8 cellular contexts compared by ENCODE assay signal in the genomic region with DNA sequence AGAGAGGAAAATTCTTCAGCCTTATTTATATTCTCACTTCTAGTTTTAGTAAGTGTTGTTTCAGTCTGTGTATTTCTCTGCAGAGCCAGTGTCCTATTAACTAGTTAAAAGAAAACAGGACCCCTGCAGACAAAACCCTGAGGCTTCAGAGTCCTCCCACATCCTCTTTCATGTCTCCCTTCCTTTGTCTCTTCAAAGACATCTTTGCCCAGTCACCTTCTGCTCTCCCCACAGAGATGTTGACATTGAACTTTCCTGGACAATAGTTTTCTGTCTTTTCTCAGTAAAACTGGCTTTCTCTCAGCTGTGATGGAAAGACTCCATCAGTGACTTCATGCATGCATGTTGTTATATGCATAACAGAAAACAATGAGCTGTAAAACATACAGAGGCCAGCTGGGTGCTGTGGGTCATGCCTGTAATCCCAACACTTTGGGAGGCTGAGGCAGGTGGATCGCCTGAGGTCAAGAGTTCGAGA. TPM values are rescaled to one million over a fixed set of nuclear protein-coding genes. Genes with fewer than 3 reads are reported as not detected.
DNase-seq lines count a peak whose midpoint lies in the region; ATAC-seq and TF ChIP-seq lines count a peak whose summit lies in the region.

No MANE protein-coding gene starts in this region.

- H4K5ac ChIP-seq in mesendoderm (ENCODE audit: low read length), result no peak overlapping the region

- TF ChIP-seq CTCF in Caco-2 (IDR thresholded peaks at IDR 0.05; ENCODE audit: insufficient read depth in 1 of 2, low read depth in 1 of 2, low read length in 1 of 2, severe bottlenecking in 1 of 2, unreplicated experiment in 1 of 2), result no peak

- peaks cover 12 to 39% (median 38%) of the 10 kb centered on the region in 4 donors for H3K4me1 Mint-ChIP-seq in naive thymus-derived CD8-positive, alpha-beta T cell
- no peaks in the 10 kb centered on the region for H3K4me1 Mint-ChIP-seq in Caco-2 (ENCODE audit: low read depth, unreplicated experiment)

- H3K79me2 ChIP-seq in mesendoderm (ENCODE audit: control insufficient read depth, insufficient read depth, low read length), result no peaks in the 10 kb centered on the region

- no peak overlapping the region for H2BK5ac ChIP-seq in mesendoderm (ENCODE audit: low read length)

- no peak overlapping the region for H4K8ac ChIP-seq in mesendoderm (ENCODE audit: low read depth, low read length)

- no peak overlapping the region for H3K18ac ChIP-seq in mesendoderm (ENCODE audit: low read length)

- H3K4me1 ChIP-seq in mesendoderm (ENCODE audit: control insufficient read depth, low read depth, low read length) (no peaks in the 10 kb centered on the region), Caco-2 (peaks cover 11% of the 10 kb centered on the region; the same call in 1 of the 2 replicates)

- no peaks in the 10 kb centered on the region for H3K27me3 Mint-ChIP-seq in naive thymus-derived CD8-positive, alpha-beta T cell
- no peaks in the 10 kb centered on the region for H3K27me3 Mint-ChIP-seq in Caco-2 (ENCODE audit: insufficient read depth, unreplicated experiment)

- H3K4me3 ChIP-seq in mesendoderm (ENCODE audit: low read length) (no peak overlapping the region), Caco-2 (ENCODE audit: low read depth, low read length) (no peak overlapping the region)

- CTCF ChIA-PET in Caco-2 (lab: Charles Lee), result no interaction called here

- no peak overlapping the region for H3K56ac ChIP-seq in mesendoderm (ENCODE audit: low read length)

- no peaks in the 10 kb centered on the region for H3K79me1 ChIP-seq in mesendoderm (ENCODE audit: low read length)

- peak overlapping the region in 9 of 10 donors; percentile 5 to 84 (median 44) for H3K27ac Mint-ChIP-seq in naive thymus-derived CD8-positive, alpha-beta T cell
- no peak overlapping the region for H3K27ac Mint-ChIP-seq in Caco-2 (ENCODE audit: unreplicated experiment)

- no peak overlapping the region for H3K23ac ChIP-seq in mesendoderm (ENCODE audit: low read length)

- peaks cover 4 to 27% (median 9%) of the 10 kb centered on the region in 3 donors for H3K36me3 Mint-ChIP-seq in naive thymus-derived CD8-positive, alpha-beta T cell
- H3K36me3 Mint-ChIP-seq in Caco-2 (ENCODE audit: insufficient read depth, unreplicated experiment), result peaks cover 10% of the 10 kb centered on the region

- no peak overlapping the region for H3K4ac ChIP-seq in mesendoderm (ENCODE audit: low read depth, low read length)

- POLR2A ChIA-PET in naive thymus-derived CD8-positive, alpha-beta T cell (lab: Charles Lee), result no interaction called here
- POLR2A ChIA-PET in Caco-2 (lab: Charles Lee), result no interaction called here

- H2AK5ac ChIP-seq in mesendoderm (ENCODE audit: low read length), result no peak overlapping the region

- DNase-seq in naive thymus-derived CD8-positive, alpha-beta T cell, result no peak
- DNase-seq in mesendoderm (no peak), G401 (ENCODE audit: low spot score) (no peak), Caco-2 (no peak)
- DNase-seq in NK-92 treated with Interleukin-12 subunit alpha and Interleukin-12 subunit beta, amount 100 ng/mL, for 24 hours (lab: John Stamatoyannopoulos, UW), result no peak

- in situ Hi-C loops in G401 (cut with HindIII; ENCODE audit: low sequenced_read_pairs), result no loop called here

- H3K9me3 ChIP-seq in Caco-2, result no peaks in the 10 kb centered on the region

- WGBS in mesendoderm (ENCODE audit: extremely low coverage, insufficient coverage, low lambda C conversion rate), result no CpG with 5 or more reads among the region's 2 CpGs

- ATAC-seq in GM18873 (IDR thresholded peaks at IDR 0.05; ENCODE audit: low FRiP score, unreplicated experiment), result peak; percentile 93
- peak; percentile 93 for ATAC-seq in GM21737 (IDR thresholded peaks at IDR 0.05; ENCODE audit: unreplicated experiment)
- peak; percentile 92 for ATAC-seq in HG03558 (IDR thresholded peaks at IDR 0.05; ENCODE audit: extremely low read depth, unreplicated experiment)
- ATAC-seq in naive thymus-derived CD8-positive, alpha-beta T cell, result no peak

- no peak overlapping the region for H3K9ac ChIP-seq in mesendoderm (ENCODE audit: low read length)

- H3K4me3 Mint-ChIP-seq in naive thymus-derived CD8-positive, alpha-beta T cell, result peak overlapping the region in 2 of 10 donors; percentile 3 to 39
- H3K4me3 Mint-ChIP-seq in Caco-2 (ENCODE audit: unreplicated experiment), result no peak overlapping the region

- intact Hi-C loops in Caco-2 (cut with micrococcal nuclease; ENCODE audit: unreplicated experiment), result no loop called here

- H3K27ac ChIP-seq in mesendoderm (ENCODE audit: low read depth, low read length), result no peak overlapping the region

- no peak overlapping the region for H3K4me2 ChIP-seq in mesendoderm (ENCODE audit: low read length)

- no peak overlapping the region for H2BK120ac ChIP-seq in mesendoderm (ENCODE audit: low read depth, low read length)

- BruUV-seq in Caco-2 (replicated peaks; lab: Mats Ljungman, UMichigan), result no TSS peak

- H3K36me3 ChIP-seq in mesendoderm (ENCODE audit: control insufficient read depth, insufficient read depth, low read length), result no peaks in the 10 kb centered on the region
- no peaks in the 10 kb centered on the region for H3K36me3 ChIP-seq in Caco-2 (ENCODE audit: control insufficient read depth, insufficient read depth, low read length)

- H3K27me3 ChIP-seq in mesendoderm (ENCODE audit: insufficient read depth, low read length, poor library complexity) (no peaks in the 10 kb centered on the region), Caco-2 (replicated peaks; ENCODE audit: control insufficient read depth, insufficient read depth, low read length) (no peaks in the 10 kb centered on the region)

- peaks cover 0 to 3% (median 0%) of the 10 kb centered on the region in 9 donors for H3K9me3 Mint-ChIP-seq in naive thymus-derived CD8-positive, alpha-beta T cell
- H3K9me3 Mint-ChIP-seq in Caco-2 (ENCODE audit: unreplicated experiment), result no peaks in the 10 kb centered on the region

- no peak overlapping the region for H2BK15ac ChIP-seq in mesendoderm (replicated peaks; ENCODE audit: low read depth)

RNA-seq across cellular contexts. Expression of a gene that starts 20.2 kb away (rescaled TPM):
- total RNA-seq in naive thymus-derived CD8-positive, alpha-beta T cell, result 1 to 10 TPM; 5.0 to 6.6 TPM
- polyA plus RNA-seq in naive thymus-derived CD8-positive, alpha-beta T cell, result 1 to 10 TPM; 5.3 to 7.1 (median 6.0) TPM
- 5.6 TPM for polyA plus RNA-seq in mesendoderm (2013, experiment 1 of 2)
- 4.7 TPM for polyA plus RNA-seq in mesendoderm (2013, experiment 2 of 2)
- 0.31 and 3.7 TPM in 2 replicates for total RNA-seq in G401 (2014; rRNA removed; shearing (Covaris generic))
- total RNA-seq in Caco-2 (2022), result 3.0 TPM in 2 replicates

Comparison
In these comparisons a context has a peak if more than half of its experiments do, and no peak if none do; other contexts are left out.
1. ATAC-seq: peak in GM18873 (single experiment), GM21737 (single experiment) and HG03558 (single experiment); none in naive thymus-derived CD8-positive, alpha-beta T cell (0 of 2).